In the genomic region with DNA sequence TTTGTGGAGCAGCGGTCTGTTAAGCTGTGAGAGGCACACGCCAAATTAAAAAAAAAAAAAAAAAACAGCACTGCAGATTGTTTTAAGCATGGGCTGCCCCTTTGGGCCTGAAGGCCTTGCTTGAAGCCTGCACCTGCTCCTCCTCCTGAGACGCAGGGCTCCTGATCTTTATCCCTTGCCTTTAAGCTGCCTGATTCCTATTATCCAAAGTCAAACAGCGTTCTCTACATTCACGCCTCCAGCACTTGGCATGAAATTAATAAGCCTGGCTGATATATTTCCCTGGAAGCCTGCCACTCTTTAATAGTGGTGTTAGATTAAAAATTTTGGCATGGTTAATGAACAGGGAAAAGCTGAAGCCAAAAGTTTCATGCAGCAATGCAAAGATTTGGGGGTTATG, we compare ENCODE assay signal across 17 cellular contexts.
"Had no signal": no experiment of that assay in that cellular context is flagged by ENCODE, and none has a peak within 500 bp of the region (broad histone marks: within the 10 kb centered on the region; RNA-seq: fewer than 3 reads in every experiment).

No MANE protein-coding gene starts in this region.

- ATAC-seq: activated CD4-positive, CD25-positive, alpha-beta regulatory T cell treated with anti-CD3 and anti-CD28 coated beads, Interleukin-2, amount 50 U/mL, for 24 hours; effector memory CD8-positive, alpha-beta T cell; foreskin keratinocyte; lower lobe of right lung had no signal

- H3K4me3 ChIP-seq: lower lobe of right lung, skin epidermis, suprapubic skin had no signal

- H3K27me3 ChIP-seq: foreskin keratinocyte, suprapubic skin had no signal

- DNase-seq: activated CD4-positive, alpha-beta T cell treated with anti-CD3 and anti-CD28 coated beads, Interleukin-2, amount 50 U/mL, for 1 hour; activated CD8-positive, alpha-beta memory T cell treated with anti-CD3 and anti-CD28 coated beads for 24 hours; activated naive CD4-positive, alpha-beta T cell; anterior cingulate cortex; dermis blood vessel endothelial cell; effector memory CD8-positive, alpha-beta T cell; foreskin keratinocyte; immature natural killer cell; lower lobe of right lung; occipital lobe; stimulated activated CD4-positive, alpha-beta T cell treated with anti-CD3 and anti-CD28 coated beads, Interleukin-15, amount 100 ng/mL, for 24 hours; stimulated activated CD4-positive, alpha-beta T cell treated with anti-CD3 and anti-CD28 coated beads, Interleukin-4, amount 100 ng/mL, for 1 hour; stimulated activated naive CD4-positive, alpha-beta T cell; trophoblast cell had no signal

- H3K9me3 ChIP-seq: suprapubic skin had no signal

- H3K36me3 ChIP-seq: lower lobe of right lung, suprapubic skin had no signal

- H3K27ac ChIP-seq: foreskin keratinocyte, lower lobe of right lung, skin epidermis, suprapubic skin had no signal

- H3K4me1 ChIP-seq: foreskin keratinocyte, lower lobe of right lung, suprapubic skin had no signal
